In genomic region chr10:69861251-69862240, GRCh38 we compare ENCODE assay signal across 9 cellular contexts. TPM values are rescaled to one million over a fixed set of nuclear protein-coding genes. Genes with fewer than 3 reads are reported as not detected.
A peak's percentile ranks its signal among the peaks of the same experiment; 100 is the strongest.
DNase-seq lines count a peak whose midpoint lies in the region; ATAC-seq and TF ChIP-seq lines count a peak whose summit lies in the region.
"Had no signal": no experiment of that assay in that cellular context is flagged by ENCODE, and none has a peak within 500 bp of the region (broad histone marks: within the 10 kb centered on the region; RNA-seq: fewer than 3 reads in every experiment).

No MANE protein-coding gene starts in this region.

- no peaks in the 10 kb centered on the region for H3K9me3 ChIP-seq in mucosa of descending colon
- no peaks in the 10 kb centered on the region for H3K9me3 ChIP-seq in testis

- peak; percentile 60 for TF ChIP-seq CTCF in astrocyte of the cerebellum (IDR thresholded peaks at IDR 0.05; ENCODE audit: low read depth, low read length, missing control alignments)
- no peak for TF ChIP-seq CTCF in mucosa of descending colon (IDR thresholded peaks at IDR 0.05)
- no peak for TF ChIP-seq CTCF in testis (IDR thresholded peaks at IDR 0.05)

- H3K4me3 ChIP-seq in astrocyte of the cerebellum (ENCODE audit: low read depth, low read length), result no peak overlapping the region
- H3K4me3 ChIP-seq in mucosa of descending colon, result no peak overlapping the region
- H3K4me3 ChIP-seq in testis, result no peak overlapping the region

- H3K36me3 ChIP-seq in mucosa of descending colon (ENCODE audit: low read depth) (no peaks in the 10 kb centered on the region), testis (ENCODE audit: low read depth, missing control alignments) (no peaks in the 10 kb centered on the region)

- peak; percentile 20 for DNase-seq in DMS79 (lab: John Stamatoyannopoulos, UW)
- peak; percentile 83 for DNase-seq in astrocyte of the cerebellum (ENCODE audit: low read depth)
- DNase-seq in mucosa of descending colon, result no peak
- no peak for DNase-seq in testis
- DNase-seq in NCI-H2227 (lab: John Stamatoyannopoulos, UW; ENCODE audit: unreplicated experiment), result no peak

- H3K4me1 ChIP-seq in mucosa of descending colon (ENCODE audit: low read depth), result no peaks in the 10 kb centered on the region
- peaks cover 12% of the 10 kb centered on the region for H3K4me1 ChIP-seq in testis

- ATAC-seq in mucosa of descending colon (peak; percentile 61), HG03521 (IDR thresholded peaks at IDR 0.05; ENCODE audit: unreplicated experiment) (no peak), GM21360 (IDR thresholded peaks at IDR 0.05; ENCODE audit: unreplicated experiment) (no peak)

- TF ChIP-seq RAD21 in Ishikawa (IDR thresholded peaks at IDR 0.05; ENCODE audit: low read depth), result peak; percentile 43; the same call in 1 of the 2 replicates

- 57 to 75% methylated on average over 5 to 7 of the region's 7 CpGs for WGBS in testis, 2 donors

- intact Hi-C loops in mucosa of descending colon (cut with DNase I, micrococcal nuclease), result no loop called here
- intact Hi-C loops in testis (cut with DNase I; ENCODE audit: low total_unique reads), result no loop called here

- TF ChIP-seq POLR2A in testis (IDR thresholded peaks at IDR 0.05), result no peak

- no peaks in the 10 kb centered on the region for H3K27me3 ChIP-seq in testis

- H3K27ac ChIP-seq in testis, result no peak overlapping the region

- peak; percentile 92 for TF ChIP-seq EP300 in Ishikawa (IDR thresholded peaks at IDR 0.05; ENCODE audit: borderline replicate concordance)

- in situ Hi-C loops in astrocyte of the cerebellum (cut with HindIII; ENCODE audit: low sequenced_read_pairs), result no loop called here

TF ChIP-seq in Ishikawa, 13 proteins besides CTCF, POLR2A, EP300 and RAD21:
- TF ChIP-seq NFIC (IDR thresholded peaks at IDR 0.05), result peak; percentile 96
- TF ChIP-seq EGR1 (IDR thresholded peaks at IDR 0.05), result no peak
- TF ChIP-seq TEAD4 (IDR thresholded peaks at IDR 0.05), result 0 out of 2 replicates have a peak, but pooled peaks have one; percentile 17
- 0 out of 2 replicates have a peak, but pooled peaks have one; percentile 21 for TF ChIP-seq ZBTB7A (IDR thresholded peaks at IDR 0.05; ENCODE audit: low read depth)
- no peak; the same call in 1 of the 2 replicates for TF ChIP-seq YY1 (IDR thresholded peaks at IDR 0.05; ENCODE audit: low read depth)
- TF ChIP-seq TAF1 (IDR thresholded peaks at IDR 0.05; ENCODE audit: low read depth), result no peak
- peak; percentile 87 for TF ChIP-seq TCF12 (IDR thresholded peaks at IDR 0.05; ENCODE audit: low read depth)
- TF ChIP-seq MAX (IDR thresholded peaks at IDR 0.05), result peak; percentile 42
- TF ChIP-seq REST (IDR thresholded peaks at IDR 0.05; ENCODE audit: low read depth), result no peak
- peak; percentile 98 for TF ChIP-seq CEBPB (IDR thresholded peaks at IDR 0.05)
- no peak for TF ChIP-seq USF1 (IDR thresholded peaks at IDR 0.05)
- no peak for TF ChIP-seq CREB1 (IDR thresholded peaks at IDR 0.05; ENCODE audit: low read depth)
- TF ChIP-seq FOXM1 (IDR thresholded peaks at IDR 0.05; ENCODE audit: borderline replicate concordance, low read depth), result peak; percentile 58; the same call in 1 of the 2 replicates
TF ChIP-seq in Ishikawa: peak in this region for 7.

RNA-seq across cellular contexts. Expression of gene COL13A1, which starts 59.8 kb away (rescaled TPM):
- 1 to 10 TPM; 1.0 to 2.3 (median 1.0) TPM for total RNA-seq in mucosa of descending colon
- total RNA-seq in testis, result 1 to 10 TPM in 1 of 2 donors, under 1 TPM in 1; 0.94 to 1.5 TPM
- polyA plus RNA-seq in testis (ENCODE audit: insufficient read depth, low read depth, low replicate concordance), result 2.5 TPM
- polyA plus RNA-seq: IgD-negative memory B cell had no signal

Comparison
In these comparisons a context has a peak if more than half of its experiments do, and no peak if none do; other contexts are left out.
1. DNase-seq: peak in DMS79 (single experiment) and astrocyte of the cerebellum (single experiment); none in mucosa of descending colon (0 of 3), testis (single experiment) and NCI-H2227 (single experiment).